Comparison of ENCODE assay signal across 20 cellular contexts in the genomic region with DNA sequence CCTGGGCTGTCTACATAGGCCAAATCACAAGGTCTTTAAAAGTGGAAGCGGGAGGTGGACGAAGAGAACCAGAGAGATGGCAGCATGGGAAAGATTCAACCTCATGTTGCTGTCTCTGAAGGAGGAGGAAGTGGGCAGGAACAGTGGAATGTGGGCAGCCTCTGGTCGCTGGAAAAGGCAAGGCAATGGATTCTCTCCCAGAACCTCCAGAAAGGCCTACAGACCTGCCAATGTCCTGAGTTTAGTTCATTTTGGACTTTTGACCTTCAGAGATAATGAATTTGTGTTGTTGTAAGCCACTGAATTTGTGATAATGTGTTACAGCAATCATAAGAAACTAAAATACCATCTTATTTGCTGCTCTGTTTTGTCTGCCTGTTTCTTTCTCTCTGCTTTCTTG.
DNase-seq lines count a peak whose midpoint lies in the region; ATAC-seq, FAIRE-seq and TF ChIP-seq lines count a peak whose summit lies in the region.
"Had no signal": no experiment of that assay in that cellular context is flagged by ENCODE, and none has a peak within 500 bp of the region (broad histone marks: within the 10 kb centered on the region; RNA-seq: fewer than 3 reads in every experiment).

No MANE protein-coding gene starts in this region.

- H2AK5ac ChIP-seq in H1 (ENCODE audit: low read depth, low read length), result no peak overlapping the region
- H2AK5ac ChIP-seq in neuronal stem cell (ENCODE audit: low read depth, low read length), result no peak overlapping the region

- H3K14ac ChIP-seq in H1 (ENCODE audit: insufficient read length), result no peak overlapping the region
- no peak overlapping the region for H3K14ac ChIP-seq in neuronal stem cell (ENCODE audit: low read length)

- H3K9ac ChIP-seq in Loucy (ENCODE audit: low read depth, low read length, poor library complexity, severe bottlenecking) (no peak overlapping the region), H1 (replicated peaks in 1 of 4; ENCODE audit: extremely low read depth in 1 of 4, low read depth in 3 of 4, low read length in 3 of 4) (no peak overlapping the region), neuronal stem cell (ENCODE audit: low read depth, low read length, poor library complexity) (no peak overlapping the region)
- H3K9ac ChIP-seq: BLaER1 had no signal

- 92% methylated on average over 3 of the region's 3 CpGs; no CpG with 5 or more reads in 1 of the 2 experiments for WGBS in H1 (ENCODE audit: extremely low coverage in 1 of 2, insufficient coverage in 1 of 2, insufficient read length in 1 of 2, insufficient replicate concordance in 2 of 2, low coverage in 1 of 2, low lambda C conversion rate in 2 of 2, missing lambda C conversion rate in 1 of 2), 2 experiments
- WGBS in neuronal stem cell (ENCODE audit: extremely low coverage in 2 of 2, insufficient read length in 2 of 2, insufficient replicate concordance in 1 of 2), 2 donors, result no CpG with 5 or more reads among the region's 3 CpGs
- 87 to 90% methylated on average over 3 of the region's 3 CpGs for WGBS in sigmoid colon, 2 donors

- no peaks in the 10 kb centered on the region for H3F3A ChIP-seq in Loucy (ENCODE audit: low read depth)

- H3K4me3 ChIP-seq in Loucy (ENCODE audit: low read length, poor library complexity, severe bottlenecking) (no peak overlapping the region), H1 (ENCODE audit: extremely low read depth in 1 of 4, insufficient read depth in 2 of 4, low read depth in 3 of 4, low read length in 4 of 4) (no peak overlapping the region), neuronal stem cell (ENCODE audit: low read length in 2 of 2) (no peak overlapping the region), sigmoid colon (no peak overlapping the region)
- H3K4me3 ChIP-seq: A549, BLaER1, SJCRH30 had no signal

- no peak overlapping the region for H3K27ac ChIP-seq in H1 (ENCODE audit: low read depth, low read length)
- no peak overlapping the region for H3K27ac ChIP-seq in neuronal stem cell (replicated peaks; ENCODE audit: low read length)
- no peak overlapping the region for H3K27ac ChIP-seq in sigmoid colon
- H3K27ac ChIP-seq: A549, BLaER1, SJCRH30 had no signal

- CTCF ChIA-PET in H1 (lab: Charles Lee; ENCODE audit: partially characterized antibody), result no interaction called here

- H2AFZ ChIP-seq in Loucy (ENCODE audit: low read length), result peak overlapping the region; percentile 56; the same call in 1 of the 2 replicates
- H2AFZ ChIP-seq in H1 (ENCODE audit: low read length), result peak overlapping the region; percentile 28; the same call in 1 of the 2 replicates
- peak overlapping the region; percentile 15 for H2AFZ ChIP-seq in neuronal stem cell (ENCODE audit: low read length)

- no peak overlapping the region for H3K56ac ChIP-seq in H1 (replicated peaks; ENCODE audit: insufficient read length, low read depth, low read length)

- no peaks in the 10 kb centered on the region for H3K79me1 ChIP-seq in H1 (ENCODE audit: low read depth, low read length)
- H3K79me1 ChIP-seq in neuronal stem cell (ENCODE audit: low read depth, low read length), result no peaks in the 10 kb centered on the region

- H2BK12ac ChIP-seq in H1 (ENCODE audit: low read depth, low read length) (no peak overlapping the region), neuronal stem cell (ENCODE audit: low read length) (no peak overlapping the region)

- TF ChIP-seq POLR2A in H1 (IDR thresholded peaks at IDR 0.05; ENCODE audit: control extremely low read depth in 1 of 2, low read depth in 2 of 2, low read length in 2 of 2) (no peak), sigmoid colon (IDR thresholded peaks at IDR 0.05) (no peak)

- no peak overlapping the region for H2BK5ac ChIP-seq in H1 (ENCODE audit: low read depth, low read length)
- H2BK5ac ChIP-seq in neuronal stem cell (ENCODE audit: low read length), result no peak overlapping the region

- H3K9me3 ChIP-seq in Loucy (ENCODE audit: insufficient read depth, low read depth, low read length), result no peaks in the 10 kb centered on the region
- 0 out of 4 replicates have a peak, but pooled peaks cover 0 to 2% of the 10 kb centered on the region in 2 experiments for H3K9me3 ChIP-seq in H1 (ENCODE audit: insufficient read depth in 2 of 2, low read depth in 1 of 2, low read length in 1 of 2)
- peaks cover 2 to 13% of the 10 kb centered on the region in 2 donors for H3K9me3 ChIP-seq in neuronal stem cell (replicated peaks in 1 of 2; ENCODE audit: control insufficient read depth in 2 of 2, insufficient read depth in 1 of 2, low read depth in 1 of 2, low read length in 2 of 2)
- H3K9me3 ChIP-seq in sigmoid colon, result no peaks in the 10 kb centered on the region
- H3K9me3 ChIP-seq: A549, BLaER1, SJCRH30 had no signal

- H4K8ac ChIP-seq in H1 (ENCODE audit: extremely low read depth, insufficient read depth, low read length) (no peak overlapping the region), neuronal stem cell (ENCODE audit: low read depth, low read length) (no peak overlapping the region)

- H3K79me2 ChIP-seq in Loucy (ENCODE audit: insufficient read depth, low read length) (no peaks in the 10 kb centered on the region), H1 (ENCODE audit: control insufficient read depth in 1 of 2, insufficient read depth in 2 of 2, low read length in 2 of 2) (no peaks in the 10 kb centered on the region)

- H3K9me2 ChIP-seq in Loucy (replicated peaks; ENCODE audit: low read depth, low read length), result no peaks in the 10 kb centered on the region

- POLR2A ChIA-PET in H1 (lab: Charles Lee; ENCODE audit: partially characterized antibody), result no interaction called here

- H4K91ac ChIP-seq in H1 (replicated peaks; ENCODE audit: insufficient read length, low read length) (no peak overlapping the region), neuronal stem cell (ENCODE audit: low read depth, low read length, poor library complexity) (no peak overlapping the region)

- no peak for ATAC-seq in HG02885 (IDR thresholded peaks at IDR 0.05; ENCODE audit: poor library complexity, unreplicated experiment)
- ATAC-seq: A549 had no signal

- no peak for FAIRE-seq in H1 (lab: Jason Lieb, UNC)
- FAIRE-seq: A549, GM12892, H54 had no signal

- H3K18ac ChIP-seq in H1 (ENCODE audit: extremely low read depth, low read length) (no peak overlapping the region), neuronal stem cell (ENCODE audit: low read length) (no peak overlapping the region)

- TF ChIP-seq CTCF in Loucy (conservative IDR thresholded peaks at IDR 0.05; ENCODE audit: low read length) (no peak), H1 (IDR thresholded peaks at IDR 0.05; ENCODE audit: control extremely low read depth in 1 of 3, insufficient read depth in 1 of 3, low read depth in 1 of 3, low read length in 3 of 3) (no peak), sigmoid colon (IDR thresholded peaks at IDR 0.05) (no peak)

- no peaks in the 10 kb centered on the region for H3K27me3 ChIP-seq in Loucy (ENCODE audit: insufficient read depth, low read length, poor library complexity, severe bottlenecking)
- no peaks in the 10 kb centered on the region for H3K27me3 ChIP-seq in H1 (replicated peaks in 1 of 4; ENCODE audit: control insufficient read depth in 3 of 4, extremely low read depth in 1 of 4, insufficient read depth in 3 of 4, low read length in 3 of 4)
- H3K27me3 ChIP-seq in neuronal stem cell (ENCODE audit: control insufficient read depth in 3 of 3, insufficient read depth in 3 of 3, low read depth in 1 of 3, low read length in 3 of 3), result no peaks in the 10 kb centered on the region
- no peaks in the 10 kb centered on the region for H3K27me3 ChIP-seq in sigmoid colon
- H3K27me3 ChIP-seq: BLaER1, SJCRH30 had no signal

- no peaks in the 10 kb centered on the region for H3K36me3 ChIP-seq in Loucy (ENCODE audit: insufficient read depth, low read length)
- H3K36me3 ChIP-seq in H1 (ENCODE audit: control insufficient read depth in 2 of 4, insufficient read depth in 4 of 4, low read length in 3 of 4), result no peaks in the 10 kb centered on the region
- H3K36me3 ChIP-seq in neuronal stem cell (replicated peaks in 1 of 2; ENCODE audit: control insufficient read depth in 2 of 2, insufficient read depth in 2 of 2, low read length in 2 of 2), result no peaks in the 10 kb centered on the region
- H3K36me3 ChIP-seq in sigmoid colon, result no peaks in the 10 kb centered on the region
- H3K36me3 ChIP-seq: BLaER1, SJCRH30 had no signal

- H3K4ac ChIP-seq in H1 (replicated peaks; ENCODE audit: insufficient read length, low read depth, low read length), result no peak overlapping the region
- H3K4ac ChIP-seq in neuronal stem cell (ENCODE audit: low read length), result no peak overlapping the region

- H2BK120ac ChIP-seq in H1 (replicated peaks; ENCODE audit: low read depth, low read length), result no peak overlapping the region
- H2BK120ac ChIP-seq in neuronal stem cell (ENCODE audit: low read depth, low read length), result no peak overlapping the region

- DNase-seq in AG20443 (ENCODE audit: low spot score), result peak; percentile 18
- no peak for DNase-seq in H1 (ENCODE audit: low read depth in 1 of 2, low spot score in 2 of 2)
- DNase-seq in neuronal stem cell (ENCODE audit: low spot score), result no peak
- DNase-seq in GM03348 (ENCODE audit: low spot score), result no peak
- DNase-seq in sigmoid colon, result no peak
- DNase-seq: Calu3; CD4-positive, alpha-beta memory T cell; HFFc6; NCI-H1417; NCI-H187; NCI-H2107; NCI-H226; NCI-H524; SJCRH30 had no signal

- intact Hi-C loops in sigmoid colon (cut with DNase I), result no loop called here

- H4K5ac ChIP-seq in H1 (ENCODE audit: insufficient read length, low read depth, low read length), result no peak overlapping the region

- H2BK15ac ChIP-seq in H1 (ENCODE audit: low read length), result no peak overlapping the region
- no peak overlapping the region for H2BK15ac ChIP-seq in neuronal stem cell (ENCODE audit: low read length)

- TF ChIP-seq RAD21 in H1 (IDR thresholded peaks at IDR 0.05 in 1 of 2, conservative IDR thresholded peaks at IDR 0.05 in 1 of 2; ENCODE audit: low read depth in 2 of 2, low read length in 2 of 2), result no peak

- no peak overlapping the region for H2BK20ac ChIP-seq in H1 (ENCODE audit: low read length)

- H3K4me2 ChIP-seq in Loucy (ENCODE audit: low read depth, low read length, poor library complexity, severe bottlenecking) (no peak overlapping the region), H1 (ENCODE audit: insufficient read depth in 1 of 2, low read depth in 2 of 2, low read length in 2 of 2) (no peak overlapping the region), neuronal stem cell (ENCODE audit: insufficient read depth, low read length, poor library complexity, severe bottlenecking) (no peak overlapping the region)
- H3K4me2 ChIP-seq: A549, BLaER1 had no signal

- TF ChIP-seq EP300 in H1 (IDR thresholded peaks at IDR 0.05; ENCODE audit: borderline replicate concordance in 1 of 2, low read depth in 2 of 2, low read length in 2 of 2) (no peak), sigmoid colon (IDR thresholded peaks at IDR 0.05) (no peak)

- H3K23ac ChIP-seq in H1 (ENCODE audit: insufficient read length) (no peak overlapping the region), neuronal stem cell (ENCODE audit: low read depth, low read length, poor library complexity) (no peak overlapping the region)

- no peaks in the 10 kb centered on the region for H3K4me1 ChIP-seq in Loucy (ENCODE audit: insufficient read depth, low read length, poor library complexity, severe bottlenecking)
- H3K4me1 ChIP-seq in H1 (replicated peaks in 1 of 4; ENCODE audit: control insufficient read depth in 3 of 4, insufficient read depth in 4 of 4, low read length in 3 of 4), result no peaks in the 10 kb centered on the region; a peak in 2 of 7 replicates
- peaks cover 1% of the 10 kb centered on the region in 2 donors for H3K4me1 ChIP-seq in neuronal stem cell (ENCODE audit: control insufficient read depth in 2 of 2, insufficient read depth in 1 of 2, low read depth in 1 of 2, low read length in 2 of 2)
- no peaks in the 10 kb centered on the region for H3K4me1 ChIP-seq in sigmoid colon
- H3K4me1 ChIP-seq: A549, BLaER1, SJCRH30 had no signal

- H4K20me1 ChIP-seq in Loucy (ENCODE audit: insufficient read depth, low read length, poor library complexity, severe bottlenecking) (no peaks in the 10 kb centered on the region), H1 (replicated peaks in 1 of 2; ENCODE audit: control insufficient read depth in 1 of 2, insufficient read depth in 2 of 2, low read length in 2 of 2) (no peaks in the 10 kb centered on the region)
- H4K20me1 ChIP-seq: BLaER1 had no signal

- no peaks in the 10 kb centered on the region for H3K23me2 ChIP-seq in H1 (ENCODE audit: low read depth, low read length)
